In genomic region chr11:23688835-23689234, GRCh38 we compare ENCODE assay signal across 18 cellular contexts.
DNase-seq lines count a peak whose midpoint lies in the region; ATAC-seq, FAIRE-seq and TF ChIP-seq lines count a peak whose summit lies in the region.
"Had no signal": no experiment of that assay in that cellular context is flagged by ENCODE, and none has a peak within 500 bp of the region (broad histone marks: within the 10 kb centered on the region; RNA-seq: fewer than 3 reads in every experiment).

No MANE protein-coding gene starts in this region.

- no peak for TF ChIP-seq RAD21 in SK-N-SH (IDR thresholded peaks at IDR 0.05; ENCODE audit: low read length)

- H3K36me3 ChIP-seq in SK-N-SH (replicated peaks in 1 of 2; ENCODE audit: control insufficient read depth in 1 of 2, insufficient read depth in 2 of 2, low read length in 1 of 2): no peaks in the 10 kb centered on the region
- H3K36me3 ChIP-seq: esophagus squamous epithelium had no signal

- H3F3A ChIP-seq in SK-N-SH (replicated peaks; ENCODE audit: insufficient read depth): no peaks in the 10 kb centered on the region

- no peaks in the 10 kb centered on the region for H4K20me1 ChIP-seq in SK-N-SH (ENCODE audit: insufficient read depth)

- H3K27ac ChIP-seq in SK-N-SH (ENCODE audit: low read depth in 2 of 2, low read length in 1 of 2): no peak overlapping the region
- H3K27ac ChIP-seq: A549, esophagus squamous epithelium, skin epidermis had no signal

- no peak overlapping the region for H3K9ac ChIP-seq in SK-N-SH

- no peak overlapping the region for H3K4me3 ChIP-seq in SK-N-SH (ENCODE audit: low read depth in 2 of 2, low read length in 1 of 2)
- no peak overlapping the region for H3K4me3 ChIP-seq in fibroblast of pulmonary artery (replicated peaks; ENCODE audit: low read depth, low read length)
- H3K4me3 ChIP-seq: A549, esophagus squamous epithelium, skin epidermis had no signal

- H3K9me2 ChIP-seq in SK-N-SH: no peaks in the 10 kb centered on the region

- 0 out of 2 replicates have a peak overlapping the region, but pooled peaks have one; percentile 35 for H2AFZ ChIP-seq in SK-N-SH (ENCODE audit: low read depth)

- TF ChIP-seq CTCF in SK-N-SH (IDR thresholded peaks at IDR 0.05): no peak
- TF ChIP-seq CTCF in fibroblast of pulmonary artery (IDR thresholded peaks at IDR 0.05; ENCODE audit: low read length, missing control alignments): no peak

- WGBS in SK-N-SH (ENCODE audit: low lambda C conversion rate): 45% methylated on average over 4 of the region's 4 CpGs

- CTCF ChIA-PET in SK-N-SH (lab: Yijun Ruan, JAX): no interaction called here

- DNase-seq in SK-N-SH (no peak), SKM-1 treated with dmso at 0.1 percent for 144 hours (lab: John Stamatoyannopoulos, UW; ENCODE audit: unreplicated experiment) (peak; percentile 32), fibroblast of pulmonary artery (ENCODE audit: low read depth) (peak; percentile 49), RCC 7860 (ENCODE audit: low spot score) (no peak), GM03348 (ENCODE audit: low spot score) (no peak)
- DNase-seq in stimulated activated CD8-positive, alpha-beta memory T cell treated with anti-CD3 and anti-CD28 coated beads, Interleukin-4, amount 100 ng/mL, for 48 hours: no peak
- DNase-seq: activated CD4-positive, alpha-beta T cell treated with anti-CD3 and anti-CD28 coated beads for 36 hours; Caco-2; cortex of kidney; esophagus squamous epithelium; NCI-H1105 treated with DMSO at 0.1 percent for 48 hours; nucleus accumbens; SW 1271 had no signal

- H3K4me1 ChIP-seq in SK-N-SH (ENCODE audit: control insufficient read depth in 1 of 2, insufficient read depth in 2 of 2, low read depth in 1 of 2, low read length in 1 of 2): no peaks in the 10 kb centered on the region
- H3K4me1 ChIP-seq: A549, Caco-2, esophagus squamous epithelium had no signal

- H3K27me3 ChIP-seq in SK-N-SH (ENCODE audit: insufficient read depth): no peaks in the 10 kb centered on the region
- H3K27me3 ChIP-seq: esophagus squamous epithelium had no signal

- no peaks in the 10 kb centered on the region for H3K79me2 ChIP-seq in SK-N-SH (ENCODE audit: insufficient read depth)

- POLR2A ChIA-PET in SK-N-SH (lab: Yijun Ruan, JAX): no interaction called here

- no peaks in the 10 kb centered on the region for H3K9me3 ChIP-seq in SK-N-SH
- H3K9me3 ChIP-seq: A549, Caco-2, esophagus squamous epithelium had no signal

- ATAC-seq in SK-N-SH treated with all-trans-retinoic acid at 6 μM for 48 hours: no peak
- no peak for ATAC-seq in HG02852 (IDR thresholded peaks at IDR 0.05; ENCODE audit: unreplicated experiment)
- ATAC-seq: A549; activated CD4-positive, alpha-beta T cell treated with anti-CD3 and anti-CD28 coated beads for 36 hours had no signal

- no peak for TF ChIP-seq EP300 in SK-N-SH (IDR thresholded peaks at IDR 0.05; ENCODE audit: borderline replicate concordance in 1 of 2, low read depth in 1 of 2, low read length in 1 of 2)

- FAIRE-seq in RCC 7860 (lab: Jason Lieb, UNC): no peak
- FAIRE-seq: A549, H54 had no signal

- H3K4me2 ChIP-seq in SK-N-SH: no peak overlapping the region
- H3K4me2 ChIP-seq: A549 had no signal

TF ChIP-seq in SK-N-SH, 30 proteins besides CTCF, POLR2A, EP300 and RAD21 (continues in another document):
- TF ChIP-seq EZH2phosphoT487 (IDR thresholded peaks at IDR 0.05; ENCODE audit: borderline replicate concordance, low read depth) (no peak), RFX5 (IDR thresholded peaks at IDR 0.05; ENCODE audit: low read length) (no peak), SMC3 (IDR thresholded peaks at IDR 0.05; ENCODE audit: low read depth, low read length) (no peak), CHD2 (IDR thresholded peaks at IDR 0.05; ENCODE audit: low read length, partially characterized antibody) (no peak), TCF12 (IDR thresholded peaks at IDR 0.05) (no peak), RCOR1 (IDR thresholded peaks at IDR 0.05; ENCODE audit: low read length) (no peak), MXI1 (IDR thresholded peaks at IDR 0.05; ENCODE audit: low read depth, low read length) (no peak), FOXJ3 (CRISPR knock-in tag; IDR thresholded peaks at IDR 0.05) (no peak), USF2 (IDR thresholded peaks at IDR 0.05; ENCODE audit: borderline replicate concordance, low read depth, low read length) (no peak), RXRA (IDR thresholded peaks at IDR 0.05; ENCODE audit: borderline replicate concordance, low read depth) (no peak), YY1 (IDR thresholded peaks at IDR 0.05; ENCODE audit: low read depth) (no peak), NFIC (IDR thresholded peaks at IDR 0.05; ENCODE audit: borderline replicate concordance) (no peak), USF1 (IDR thresholded peaks at IDR 0.05; ENCODE audit: borderline replicate concordance, low read depth) (no peak), TEAD4 (IDR thresholded peaks at IDR 0.05; ENCODE audit: borderline replicate concordance, insufficient read depth) (no peak)

TF ChIP-seq in SK-N-SH treated with all-trans-retinoic acid at 6 μM for 48 hours, 23 proteins besides CTCF, POLR2A, EP300 and RAD21:
- TF ChIP-seq CSDC2 (CRISPR knock-in tag; IDR thresholded peaks at IDR 0.05): no peak
- TF ChIP-seq OSR1 (CRISPR knock-in tag; IDR thresholded peaks at IDR 0.05): no peak
- TF ChIP-seq ZNF565 (CRISPR knock-in tag; conservative IDR thresholded peaks at IDR 0.05; ENCODE audit: low read depth): no peak
- no peak for TF ChIP-seq ARNTL (CRISPR knock-in tag; IDR thresholded peaks at IDR 0.05; ENCODE audit: borderline replicate concordance, low read depth)
- no peak for TF ChIP-seq GLIS3 (CRISPR knock-in tag; IDR thresholded peaks at IDR 0.05)
- no peak for TF ChIP-seq TOX (CRISPR knock-in tag; IDR thresholded peaks at IDR 0.05; ENCODE audit: borderline replicate concordance)
- no peak for TF ChIP-seq PPARA (CRISPR knock-in tag; IDR thresholded peaks at IDR 0.05; ENCODE audit: borderline replicate concordance)
- TF ChIP-seq ZC3H10 (CRISPR knock-in tag; IDR thresholded peaks at IDR 0.05): no peak

Comparison
In these comparisons a context has a peak if more than half of its experiments do, and no peak if none do; other contexts are left out.
1. DNase-seq: peak in SKM-1 treated with dmso at 0.1 percent for 144 hours (single experiment) and fibroblast of pulmonary artery (single experiment); none in SK-N-SH (single experiment), RCC 7860 (single experiment), stimulated activated CD8-positive, alpha-beta memory T cell treated with anti-CD3 and anti-CD28 coated beads, Interleukin-4, amount 100 ng/mL, for 48 hours (single experiment) and GM03348 (single experiment).